In the genomic region with DNA sequence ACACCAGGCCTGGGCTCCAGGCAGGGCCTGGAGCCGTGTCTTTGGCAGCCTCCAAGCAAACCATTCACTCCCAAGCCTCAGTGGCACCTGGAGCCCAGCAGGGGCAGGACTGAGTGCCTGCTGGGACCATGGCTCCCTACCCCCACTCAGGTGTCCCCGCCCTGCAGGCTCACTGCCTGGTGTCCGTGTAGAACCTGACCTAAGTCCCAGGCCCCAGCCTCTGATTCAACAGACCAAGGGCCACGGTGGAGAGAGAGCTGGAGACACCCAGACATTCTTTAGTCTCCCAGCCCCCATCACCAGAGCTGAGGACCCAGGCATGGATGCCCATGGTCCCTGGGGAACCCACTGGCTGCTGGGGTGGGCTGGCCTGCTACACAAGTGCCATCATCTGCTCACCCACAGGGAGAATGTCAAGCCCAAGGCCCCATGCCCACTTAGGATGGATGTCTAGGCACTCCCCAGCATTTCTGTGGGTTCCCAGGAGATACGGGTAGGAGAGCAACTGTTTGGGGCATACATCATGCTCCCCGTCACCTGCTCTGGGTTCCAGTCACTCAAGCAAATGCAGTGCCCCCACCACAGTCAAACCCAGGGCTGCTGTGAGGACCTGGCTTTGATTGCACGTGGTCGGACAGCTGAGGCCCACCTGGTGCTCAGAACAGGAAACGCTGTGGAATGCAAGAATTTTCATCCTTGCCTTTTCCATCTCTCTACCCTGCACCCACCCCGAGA, we compare ENCODE assay signal across 9 cellular contexts. TPM values are rescaled to one million over a fixed set of nuclear protein-coding genes. Genes with fewer than 3 reads are reported as not detected.
DNase-seq lines count a peak whose midpoint lies in the region; ATAC-seq, FAIRE-seq and TF ChIP-seq lines count a peak whose summit lies in the region.
"Had no signal": no experiment of that assay in that cellular context is flagged by ENCODE, and none has a peak within 500 bp of the region (broad histone marks: within the 10 kb centered on the region; RNA-seq: fewer than 3 reads in every experiment).

No MANE protein-coding gene starts in this region.

- no peak for TF ChIP-seq CTCF in spleen (IDR thresholded peaks at IDR 0.05 in 8 of 11, conservative IDR thresholded peaks at IDR 0.05 in 3 of 11)
- no peak for TF ChIP-seq CTCF in esophagus muscularis mucosa (IDR thresholded peaks at IDR 0.05)
- TF ChIP-seq CTCF in GM13977 (IDR thresholded peaks at IDR 0.05; ENCODE audit: extremely low read depth, insufficient read depth, missing control alignments): no peak

- H3K27ac Mint-ChIP-seq in effector memory CD8-positive, alpha-beta T cell: peak overlapping the region; percentile 68 to 94

- no peak for DNase-seq in GM12892 (ENCODE audit: insufficient read length)
- peak; percentile 46 for DNase-seq in NCI-H226
- no peak for DNase-seq in effector memory CD8-positive, alpha-beta T cell
- peak; percentile 23 for DNase-seq in spleen
- no peak for DNase-seq in esophagus muscularis mucosa (ENCODE audit: extremely low spot score)
- no peak for DNase-seq in GM13977 (ENCODE audit: low spot score)
- DNase-seq in NK-92 (lab: John Stamatoyannopoulos, UW; ENCODE audit: unreplicated experiment): no peak
- DNase-seq: gastrocnemius medialis, SHP77 had no signal

- H3K4me1 Mint-ChIP-seq in effector memory CD8-positive, alpha-beta T cell (ENCODE audit: low read depth in 2 of 2): peaks cover 8 to 20% of the 10 kb centered on the region in 2 donors

- H3K9me3 Mint-ChIP-seq in effector memory CD8-positive, alpha-beta T cell: no peaks in the 10 kb centered on the region

- no peak overlapping the region for H3K4me3 ChIP-seq in spleen
- no peak overlapping the region for H3K4me3 ChIP-seq in esophagus muscularis mucosa
- H3K4me3 ChIP-seq: gastrocnemius medialis had no signal

- TF ChIP-seq POLR2A in GM12892 (IDR thresholded peaks at IDR 0.05; ENCODE audit: low read depth, low read length): peak; percentile 59; the same call in 1 of the 2 replicates
- TF ChIP-seq POLR2A in spleen (IDR thresholded peaks at IDR 0.05): no peak
- TF ChIP-seq POLR2A in esophagus muscularis mucosa (IDR thresholded peaks at IDR 0.05; ENCODE audit: low read depth): no peak

- no peak for ATAC-seq in effector memory CD8-positive, alpha-beta T cell (replicated peaks)
- ATAC-seq: gastrocnemius medialis had no signal

- intact Hi-C loops in spleen (cut with DNase I; ENCODE audit: low total_unique reads) (no loop called here), esophagus muscularis mucosa (cut with DNase I) (no loop called here)

- H3K27me3 ChIP-seq in spleen (replicated peaks in 1 of 7) (no peaks in the 10 kb centered on the region), esophagus muscularis mucosa (no peaks in the 10 kb centered on the region)
- H3K27me3 ChIP-seq: gastrocnemius medialis had no signal

- in situ Hi-C loops in GM13977 (cut with MboI; ENCODE audit: low pct_unique_long_range_greater_than_20kb, low sequenced_read_pairs, unreplicated experiment): no loop called here

- WGBS in spleen, 5 donors: 69 to 84% (median 80%) methylated on average over 7 to 10 of the region's 10 CpGs
- WGBS in esophagus muscularis mucosa: 81% methylated on average over 7 of the region's 10 CpGs

- H3K27me3 Mint-ChIP-seq in effector memory CD8-positive, alpha-beta T cell: no peaks in the 10 kb centered on the region

- H3K4me1 ChIP-seq in spleen (peaks cover 0 to 57% (median 21%) of the 10 kb centered on the region in 6 donors), esophagus muscularis mucosa (peaks cover 24 to 37% (median 33%) of the 10 kb centered on the region in 4 donors)

- H3K36me3 ChIP-seq in spleen (peaks cover 0 to 94% (median 49%) of the 10 kb centered on the region in 6 donors), esophagus muscularis mucosa (peaks cover 0 to 9% (median 6%) of the 10 kb centered on the region in 4 donors)
- H3K36me3 ChIP-seq: gastrocnemius medialis had no signal

- FAIRE-seq in GM12892 (lab: Jason Lieb, UNC): no peak

- peaks cover 67% of the 10 kb centered on the region for H3K36me3 Mint-ChIP-seq in effector memory CD8-positive, alpha-beta T cell (ENCODE audit: insufficient read depth)

- no peak for TF ChIP-seq EP300 in esophagus muscularis mucosa (IDR thresholded peaks at IDR 0.05)

- H3K27ac ChIP-seq in spleen: peak overlapping the region in 1 of 8 donors; percentile 40
- no peak overlapping the region for H3K27ac ChIP-seq in esophagus muscularis mucosa (replicated peaks in 1 of 4)
- H3K27ac ChIP-seq: gastrocnemius medialis had no signal

- H3K9me3 ChIP-seq in spleen: no peaks in the 10 kb centered on the region
- peaks cover 0 to under 1% (median under 1%) of the 10 kb centered on the region in 4 donors for H3K9me3 ChIP-seq in esophagus muscularis mucosa
- H3K9me3 ChIP-seq: gastrocnemius medialis had no signal

- H3K4me3 Mint-ChIP-seq in effector memory CD8-positive, alpha-beta T cell: no peak overlapping the region

RNA-seq across cellular contexts. Expression of a gene that starts 42.9 kb away (rescaled TPM):
- polyA plus RNA-seq in GM12892 (2012; ENCODE audit: missing spikeins): 9.2 TPM
- total RNA-seq in spleen: 10 to 100 TPM; 32.0 to 45.8 (median 34.7) TPM
- 10 to 100 TPM; 12.0 to 15.6 (median 13.6) TPM for polyA plus RNA-seq in spleen
- 10 to 100 TPM; 24.7 to 40.3 (median 30.2) TPM for total RNA-seq in esophagus muscularis mucosa

Comparison
In these comparisons a context has a peak if more than half of its experiments do, and no peak if none do; other contexts are left out.
1. DNase-seq: peak in NCI-H226 (single experiment) and spleen (single experiment); none in GM12892 (single experiment), effector memory CD8-positive, alpha-beta T cell (0 of 3), esophagus muscularis mucosa (single experiment), GM13977 (single experiment) and NK-92 (single experiment).